18 cellular contexts compared by ENCODE assay signal in the genomic region with DNA sequence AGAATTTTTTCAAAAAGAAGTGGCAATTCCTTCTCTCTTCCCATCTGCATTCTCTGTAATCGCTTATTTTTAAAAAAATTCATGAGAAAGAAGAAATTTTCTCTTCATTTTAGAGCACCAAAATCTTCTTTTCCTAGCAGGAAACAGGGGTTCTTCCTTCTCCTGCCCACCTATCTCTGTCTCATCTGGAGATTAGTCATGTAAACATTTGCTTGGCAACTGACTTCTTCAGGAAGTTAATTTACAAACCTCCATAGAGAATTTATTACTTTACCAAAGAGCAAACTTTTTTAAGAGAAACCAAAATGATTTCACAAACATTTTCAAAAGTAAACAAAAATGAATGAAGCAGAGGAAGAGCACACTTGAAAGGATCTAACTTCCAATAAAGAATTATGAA. TPM values are rescaled to one million over a fixed set of nuclear protein-coding genes. Genes with fewer than 3 reads are reported as not detected.
A peak's percentile ranks its signal among the peaks of the same experiment; 100 is the strongest.
DNase-seq lines count a peak whose midpoint lies in the region; ATAC-seq and TF ChIP-seq lines count a peak whose summit lies in the region.
"Had no signal": no experiment of that assay in that cellular context is flagged by ENCODE, and none has a peak within 500 bp of the region (broad histone marks: within the 10 kb centered on the region; RNA-seq: fewer than 3 reads in every experiment).

No MANE protein-coding gene starts in this region.

- H3K18ac ChIP-seq in H9 (ENCODE audit: insufficient read length, low read depth, low read length) = no peak overlapping the region

- peak overlapping the region in 2 of 3 experiments; percentile 6 to 54; a peak in 1 of 7 replicates for H3K27ac Mint-ChIP-seq in H9
- no peak overlapping the region for H3K27ac Mint-ChIP-seq in activated CD4-positive, alpha-beta T cell treated with anti-CD3 and anti-CD28 coated beads for 36 hours

- POLR2A ChIA-PET in activated CD4-positive, alpha-beta T cell treated with anti-CD3 and anti-CD28 coated beads for 36 hours (lab: Charles Lee) = no interaction called here

- H2BK20ac ChIP-seq in H9 (ENCODE audit: low read depth, low read length, poor library complexity, severe bottlenecking) = no peak overlapping the region

- no peak overlapping the region for H3K4me3 Mint-ChIP-seq in H9
- H3K4me3 Mint-ChIP-seq in activated CD4-positive, alpha-beta T cell treated with anti-CD3 and anti-CD28 coated beads for 36 hours = no peak overlapping the region

- no peak overlapping the region for H2BK12ac ChIP-seq in H9 (ENCODE audit: insufficient read length, low read depth, low read length)

- H3K79me2 ChIP-seq in H9 (ENCODE audit: insufficient read depth, low read length) = no peaks in the 10 kb centered on the region
- H3K79me2 ChIP-seq in smooth muscle cell (ENCODE audit: low read depth) = no peaks in the 10 kb centered on the region

- TF ChIP-seq CTCF in H9 (conservative IDR thresholded peaks at IDR 0.05) = no peak
- TF ChIP-seq CTCF in fibroblast of villous mesenchyme (IDR thresholded peaks at IDR 0.05; ENCODE audit: insufficient read depth, low read depth, low read length) = no peak
- TF ChIP-seq CTCF in smooth muscle cell (IDR thresholded peaks at IDR 0.05; ENCODE audit: borderline replicate concordance, insufficient read depth, poor library complexity, severe bottlenecking) = no peak
- no peak for TF ChIP-seq CTCF in omental fat pad (IDR thresholded peaks at IDR 0.05)

- H2AK5ac ChIP-seq in H9 (ENCODE audit: insufficient read length, low read length) = no peak overlapping the region

- H3K4me2 ChIP-seq in H9 (ENCODE audit: insufficient read depth, insufficient read length, low read length) = no peak overlapping the region
- H3K4me2 ChIP-seq in smooth muscle cell = no peak overlapping the region

- no peaks in the 10 kb centered on the region for H4K20me1 ChIP-seq in H9 (ENCODE audit: control insufficient read depth, insufficient read depth, insufficient read length)
- H4K20me1 ChIP-seq in smooth muscle cell (ENCODE audit: low read depth) = no peaks in the 10 kb centered on the region

- no peak overlapping the region for H2BK15ac ChIP-seq in H9 (ENCODE audit: low read depth, low read length)

- intact Hi-C loops in activated CD4-positive, alpha-beta T cell treated with anti-CD3 and anti-CD28 coated beads for 36 hours (cut with DNase I, micrococcal nuclease) = no loop called here

- no peak overlapping the region for H2BK120ac ChIP-seq in H9 (ENCODE audit: low read depth, low read length, poor library complexity, severe bottlenecking)

- no peaks in the 10 kb centered on the region; a peak in 1 of 5 replicates for H3K9me3 Mint-ChIP-seq in H9
- H3K9me3 Mint-ChIP-seq in activated CD4-positive, alpha-beta T cell treated with anti-CD3 and anti-CD28 coated beads for 36 hours (ENCODE audit: low read depth) = no peaks in the 10 kb centered on the region

- H3K23me2 ChIP-seq in H9 (ENCODE audit: insufficient read length, low read depth, low read length, poor library complexity, severe bottlenecking) = no peaks in the 10 kb centered on the region

- no peak overlapping the region for H3T11ph ChIP-seq in H9 (ENCODE audit: low read length)

- no peak overlapping the region for H4K8ac ChIP-seq in H9 (replicated peaks; ENCODE audit: insufficient read length, low read depth, low read length)

- no peak overlapping the region for H3K4ac ChIP-seq in H9 (ENCODE audit: low read depth, low read length)

- no peak overlapping the region for H4K91ac ChIP-seq in H9 (ENCODE audit: insufficient read length, low read depth, low read length)

- no peak overlapping the region for H2BK5ac ChIP-seq in H9 (ENCODE audit: insufficient read length, low read length)

- H3F3A ChIP-seq in smooth muscle cell (ENCODE audit: low read depth) = no peaks in the 10 kb centered on the region

- no peak overlapping the region for H2AFZ ChIP-seq in H9 (ENCODE audit: low read length)
- peak overlapping the region; percentile 78 for H2AFZ ChIP-seq in smooth muscle cell (ENCODE audit: low read depth)

- no peak overlapping the region for H3K4me3 ChIP-seq in SK-N-MC
- H3K4me3 ChIP-seq in fibroblast of villous mesenchyme (ENCODE audit: low read depth, low read length) = no peak overlapping the region
- no peak overlapping the region for H3K4me3 ChIP-seq in smooth muscle cell
- H3K4me3 ChIP-seq: K562 had no signal

- no peak overlapping the region for H4K5ac ChIP-seq in H9 (ENCODE audit: insufficient read length, low read depth, low read length)

- ATAC-seq in activated CD4-positive, alpha-beta T cell treated with anti-CD3 and anti-CD28 coated beads for 36 hours = no peak
- ATAC-seq in HG03342 (IDR thresholded peaks at IDR 0.05; ENCODE audit: unreplicated experiment) (no peak), omental fat pad (ENCODE audit: low FRiP score) (no peak)
- ATAC-seq: K562 had no signal

- H3K4me1 Mint-ChIP-seq in H9 = peaks cover 6 to 9% of the 10 kb centered on the region in 2 experiments
- H3K4me1 Mint-ChIP-seq in activated CD4-positive, alpha-beta T cell treated with anti-CD3 and anti-CD28 coated beads for 36 hours = no peaks in the 10 kb centered on the region

- H3K4me1 ChIP-seq in H9 (ENCODE audit: insufficient read depth, low read length) = no peaks in the 10 kb centered on the region
- H3K4me1 ChIP-seq in smooth muscle cell (ENCODE audit: low read depth) = no peaks in the 10 kb centered on the region

- H3K36me3 Mint-ChIP-seq in H9 (ENCODE audit: insufficient read depth in 1 of 3, low read depth in 3 of 3) = no peaks in the 10 kb centered on the region
- H3K36me3 Mint-ChIP-seq in activated CD4-positive, alpha-beta T cell treated with anti-CD3 and anti-CD28 coated beads for 36 hours (ENCODE audit: low read depth) = no peaks in the 10 kb centered on the region

- no peaks in the 10 kb centered on the region for H3K27me3 ChIP-seq in H9 (ENCODE audit: insufficient read depth, low read length)
- no peaks in the 10 kb centered on the region for H3K27me3 ChIP-seq in smooth muscle cell (ENCODE audit: low read depth)

- H3K27ac ChIP-seq in H9 (ENCODE audit: insufficient read length, low read depth, low read length) = no peak overlapping the region
- peak overlapping the region; percentile 19; the same call in 1 of the 2 replicates for H3K27ac ChIP-seq in SK-N-MC
- no peak overlapping the region for H3K27ac ChIP-seq in smooth muscle cell (ENCODE audit: low read depth)
- H3K27ac ChIP-seq: HL-60 had no signal

- no peaks in the 10 kb centered on the region; the same call in 1 of the 2 replicates for H3K27me3 Mint-ChIP-seq in H9 (ENCODE audit: low read depth)
- H3K27me3 Mint-ChIP-seq in activated CD4-positive, alpha-beta T cell treated with anti-CD3 and anti-CD28 coated beads for 36 hours = peaks cover 15% of the 10 kb centered on the region

- no peak overlapping the region for H3K14ac ChIP-seq in H9 (ENCODE audit: insufficient read depth, low read length)

- CTCF ChIA-PET in activated CD4-positive, alpha-beta T cell treated with anti-CD3 and anti-CD28 coated beads for 36 hours (lab: Charles Lee) = no interaction called here

- WGBS in H9 (ENCODE audit: extremely low coverage, insufficient read length, low lambda C conversion rate) = no CpG with 5 or more reads among the region's 1 CpG
- WGBS in smooth muscle cell (ENCODE audit: low lambda C conversion rate) = 88% methylated on average over 1 of the region's 1 CpG

- no peaks in the 10 kb centered on the region for H3K79me1 ChIP-seq in H9 (ENCODE audit: insufficient read depth, low read depth, low read length, poor library complexity, severe bottlenecking)

- no peak overlapping the region for H3K9ac ChIP-seq in H9 (ENCODE audit: extremely low read depth, insufficient read length, low read length)
- H3K9ac ChIP-seq in SK-N-MC (ENCODE audit: insufficient read length) = no peak overlapping the region
- no peak overlapping the region for H3K9ac ChIP-seq in smooth muscle cell (ENCODE audit: low read depth)

- H3K56ac ChIP-seq in H9 (ENCODE audit: insufficient read length, low read depth, low read length) = no peak overlapping the region

- DNase-seq in H9 (no peak), SK-N-MC (ENCODE audit: low read depth, low spot score) (no peak), fibroblast of villous mesenchyme (ENCODE audit: low read depth) (peak; percentile 40), smooth muscle cell (lab: John Stamatoyannopoulos, UW; ENCODE audit: unreplicated experiment) (no peak), omental fat pad (ENCODE audit: low spot score) (no peak)
- DNase-seq in activated CD4-positive, alpha-beta T cell treated with anti-CD3 and anti-CD28 coated beads for 36 hours = no peak
- DNase-seq: C1 segment of cervical spinal cord, NCI-H1092, NCI-H345, NCI-H526, SHP77 treated with DMSO at 0.1 percent for 48 hours had no signal

- H3K9me3 ChIP-seq in H9 (ENCODE audit: control insufficient read depth, low read depth, low read length) (no peaks in the 10 kb centered on the region), SK-N-MC (ENCODE audit: low read depth, low read length) (no peaks in the 10 kb centered on the region), smooth muscle cell (replicated peaks; ENCODE audit: low read depth) (no peaks in the 10 kb centered on the region)

- H3K36me3 ChIP-seq in SK-N-MC (ENCODE audit: insufficient read depth, low read length) (no peaks in the 10 kb centered on the region), smooth muscle cell (ENCODE audit: low read depth) (no peaks in the 10 kb centered on the region)

- no peak overlapping the region for H3K23ac ChIP-seq in H9 (ENCODE audit: insufficient read length, low read depth, low read length)

RNA-seq across cellular contexts. Expression of gene TTC29, which starts 13.6 kb away (rescaled TPM):
- total RNA-seq in H9 (2021) = not detected in 2 replicates
- total RNA-seq in fibroblast of villous mesenchyme = under 0.01 TPM in 1 of 2 replicates, not detected in the other
- 0.13 and 1.3 TPM in 2 replicates for total RNA-seq in smooth muscle cell
- polyA plus RNA-seq in smooth muscle cell = 0.70 and 0.82 TPM in 2 replicates
- total RNA-seq in activated CD4-positive, alpha-beta T cell treated with anti-CD3 and anti-CD28 coated beads for 36 hours = not detected
- not detected for total RNA-seq in omental fat pad
- total RNA-seq: Daoy, H4, K562, MCF 10A, OCI-LY7 had no signal
